ENCODE assay signal across 22 cellular contexts in genomic region chr7:69683002-69683401, GRCh38.
A peak's percentile ranks its signal among the peaks of the same experiment; 100 is the strongest.
DNase-seq lines count a peak whose midpoint lies in the region; ATAC-seq and TF ChIP-seq lines count a peak whose summit lies in the region.
"Had no signal": no experiment of that assay in that cellular context is flagged by ENCODE, and none has a peak within 500 bp of the region (broad histone marks: within the 10 kb centered on the region; RNA-seq: fewer than 3 reads in every experiment).

No MANE protein-coding gene starts in this region.

- H3K4me3 Mint-ChIP-seq in activated B cell treated with CpG ODN at 0.5 μM for 24 hours, result no peak overlapping the region
- H3K4me3 Mint-ChIP-seq in activated CD8-positive, alpha-beta T cell treated with anti-CD3 and anti-CD28 coated beads, Interleukin-2, amount 10 ng/mL, durations not matched to agents 7 days and 5 days, result no peak overlapping the region
- H3K4me3 Mint-ChIP-seq: activated naive CD8-positive, alpha-beta T cell treated with anti-CD3 and anti-CD28 coated beads, Interleukin-2, amount 10 ng/mL, durations not matched to agents 7 days and 5 days; CD8-positive, alpha-beta T cell; endodermal cell; neural crest cell had no signal

- ATAC-seq in GM18511 (IDR thresholded peaks at IDR 0.05; ENCODE audit: unreplicated experiment) (peak; percentile 38), activated B cell treated with CpG ODN at 0.5 μM for 24 hours (ENCODE audit: low read depth) (peak; percentile 47), GM18519 (IDR thresholded peaks at IDR 0.05; ENCODE audit: low FRiP score, unreplicated experiment) (no peak)
- no peak for ATAC-seq in activated CD8-positive, alpha-beta T cell treated with anti-CD3 and anti-CD28 coated beads, Interleukin-2, amount 10 ng/mL, durations not matched to agents 7 days and 5 days
- ATAC-seq: body of pancreas; CD8-positive, alpha-beta T cell; Panc1; SK-N-SH treated with all-trans-retinoic acid at 6 μM for 48 hours had no signal

- H3K9me3 Mint-ChIP-seq in activated B cell treated with CpG ODN at 0.5 μM for 24 hours, result no peaks in the 10 kb centered on the region
- H3K9me3 Mint-ChIP-seq in activated CD8-positive, alpha-beta T cell treated with anti-CD3 and anti-CD28 coated beads, Interleukin-2, amount 10 ng/mL, durations not matched to agents 7 days and 5 days (ENCODE audit: insufficient read depth), result no peaks in the 10 kb centered on the region
- H3K9me3 Mint-ChIP-seq: activated naive CD8-positive, alpha-beta T cell treated with anti-CD3 and anti-CD28 coated beads, Interleukin-2, amount 10 ng/mL, durations not matched to agents 7 days and 5 days; CD8-positive, alpha-beta T cell; endodermal cell; neural crest cell had no signal

- CTCF ChIA-PET in activated B cell treated with CpG ODN at 0.5 μM for 24 hours (lab: Charles Lee), result no interaction called here
- CTCF ChIA-PET in activated CD8-positive, alpha-beta T cell treated with anti-CD3 and anti-CD28 coated beads, Interleukin-2, amount 10 ng/mL, durations not matched to agents 7 days and 5 days (lab: Charles Lee), result no interaction called here

- intact Hi-C loops in activated B cell treated with CpG ODN at 0.5 μM for 24 hours (cut with micrococcal nuclease), result loop anchor here (2.0 kb wide), 1 partner anchor 18 kb away; no protein-coding TSS in a partner anchor

- no peaks in the 10 kb centered on the region for H3K27me3 Mint-ChIP-seq in activated B cell treated with CpG ODN at 0.5 μM for 24 hours
- no peaks in the 10 kb centered on the region for H3K27me3 Mint-ChIP-seq in activated CD8-positive, alpha-beta T cell treated with anti-CD3 and anti-CD28 coated beads, Interleukin-2, amount 10 ng/mL, durations not matched to agents 7 days and 5 days (ENCODE audit: low read depth)

- H3K27ac Mint-ChIP-seq in activated B cell treated with CpG ODN at 0.5 μM for 24 hours, result peak overlapping the region; percentile 8
- H3K27ac Mint-ChIP-seq in activated CD8-positive, alpha-beta T cell treated with anti-CD3 and anti-CD28 coated beads, Interleukin-2, amount 10 ng/mL, durations not matched to agents 7 days and 5 days, result no peak overlapping the region
- H3K27ac Mint-ChIP-seq: activated naive CD8-positive, alpha-beta T cell treated with anti-CD3 and anti-CD28 coated beads, Interleukin-2, amount 10 ng/mL, durations not matched to agents 7 days and 5 days; CD8-positive, alpha-beta T cell; endodermal cell had no signal

- TF ChIP-seq CTCF in activated B cell treated with CpG ODN at 0.5 μM for 24 hours (IDR thresholded peaks at IDR 0.05), result no peak

- peaks cover 11% of the 10 kb centered on the region for H3K4me1 Mint-ChIP-seq in activated B cell treated with CpG ODN at 0.5 μM for 24 hours
- H3K4me1 Mint-ChIP-seq in activated CD8-positive, alpha-beta T cell treated with anti-CD3 and anti-CD28 coated beads, Interleukin-2, amount 10 ng/mL, durations not matched to agents 7 days and 5 days (ENCODE audit: low read depth), result peaks cover 6% of the 10 kb centered on the region
- H3K4me1 Mint-ChIP-seq: activated naive CD8-positive, alpha-beta T cell treated with anti-CD3 and anti-CD28 coated beads, Interleukin-2, amount 10 ng/mL, durations not matched to agents 7 days and 5 days had no signal

- POLR2A ChIA-PET in activated B cell treated with CpG ODN at 0.5 μM for 24 hours (lab: Charles Lee), result no interaction called here
- POLR2A ChIA-PET in activated CD8-positive, alpha-beta T cell treated with anti-CD3 and anti-CD28 coated beads, Interleukin-2, amount 10 ng/mL, durations not matched to agents 7 days and 5 days (lab: Charles Lee), result no interaction called here

- H3K36me3 Mint-ChIP-seq in activated B cell treated with CpG ODN at 0.5 μM for 24 hours (ENCODE audit: low read depth), result no peaks in the 10 kb centered on the region
- H3K36me3 Mint-ChIP-seq in activated CD8-positive, alpha-beta T cell treated with anti-CD3 and anti-CD28 coated beads, Interleukin-2, amount 10 ng/mL, durations not matched to agents 7 days and 5 days (ENCODE audit: low read depth), result no peaks in the 10 kb centered on the region
- H3K36me3 Mint-ChIP-seq: activated naive CD8-positive, alpha-beta T cell treated with anti-CD3 and anti-CD28 coated beads, Interleukin-2, amount 10 ng/mL, durations not matched to agents 7 days and 5 days; CD8-positive, alpha-beta T cell had no signal

- peak; percentile 67 for DNase-seq in DMS153 (lab: John Stamatoyannopoulos, UW)
- DNase-seq in NCI-H1105 (lab: John Stamatoyannopoulos, UW), result peak; percentile 41
- DNase-seq in activated B cell treated with CpG ODN at 0.5 μM for 24 hours, result no peak
- no peak for DNase-seq in activated CD8-positive, alpha-beta T cell treated with anti-CD3 and anti-CD28 coated beads, Interleukin-2, amount 10 ng/mL, durations not matched to agents 7 days and 5 days
- no peak for DNase-seq in activated T-cell treated with anti-CD3 and anti-CD28 coated beads for 4 hours
- DNase-seq in AML-193 (lab: John Stamatoyannopoulos, UW), result no peak
- DNase-seq: activated CD8-positive, alpha-beta memory T cell treated with anti-CD3 and anti-CD28 coated beads for 24 hours; activated naive CD8-positive, alpha-beta T cell treated with anti-CD3 and anti-CD28 coated beads, Interleukin-2, amount 10 ng/mL, durations not matched to agents 7 days and 5 days; CD8-positive, alpha-beta T cell; EL; endodermal cell; midbrain; NCI-H1436 treated with DMSO at 0.1 percent for 48 hours; NCI-H510A treated with DMSO at 0.1 percent for 48 hours; stimulated activated naive CD4-positive, alpha-beta T cell treated with Interleukin-2 at 50 U/mL for 16 hours; T-helper 9 cell had no signal

Comparison
In these comparisons a context has a peak if more than half of its experiments do, and no peak if none do; other contexts are left out.
1. DNase-seq: peak in DMS153 (single experiment) and NCI-H1105 (single experiment); none in activated B cell treated with CpG ODN at 0.5 μM for 24 hours (single experiment), activated CD8-positive, alpha-beta T cell treated with anti-CD3 and anti-CD28 coated beads, Interleukin-2, amount 10 ng/mL, durations not matched to agents 7 days and 5 days (single experiment), activated T-cell treated with anti-CD3 and anti-CD28 coated beads for 4 hours (single experiment) and AML-193 (0 of 2).
2. ATAC-seq: peak in GM18511 (single experiment) and activated B cell treated with CpG ODN at 0.5 μM for 24 hours (single experiment); none in activated CD8-positive, alpha-beta T cell treated with anti-CD3 and anti-CD28 coated beads, Interleukin-2, amount 10 ng/mL, durations not matched to agents 7 days and 5 days (single experiment) and GM18519 (single experiment).